Comparison of ENCODE assay signal across 20 cellular contexts in genomic region chr11:62918531-62918930, GRCh38. TPM values are rescaled to one million over a fixed set of nuclear protein-coding genes. Genes with fewer than 3 reads are reported as not detected.
"Had no signal": no experiment of that assay in that cellular context is flagged by ENCODE, and none has a peak within 500 bp of the region (broad histone marks: within the 10 kb centered on the region; RNA-seq: fewer than 3 reads in every experiment).

No MANE protein-coding gene starts in this region.

- ATAC-seq: activated CD8-positive, alpha-beta memory T cell treated with anti-CD3 and anti-CD28 coated beads, Interleukin-2, amount 10 ng/mL, durations not matched to agents 7 days and 5 days; body of pancreas had no signal

- H3K27me3 ChIP-seq: body of pancreas had no signal

- H3K9me3 Mint-ChIP-seq: activated CD4-positive, alpha-beta memory T cell treated with anti-CD3 and anti-CD28 coated beads, Interleukin-2, amount 10 ng/mL, durations not matched to agents 7 days and 5 days; activated naive CD8-positive, alpha-beta T cell treated with anti-CD3 and anti-CD28 coated beads for 36 hours; stimulated activated naive CD8-positive, alpha-beta T cell treated with anti-CD3 and anti-CD28 coated beads, Interleukin-15, Interleukin-2, amounts not matched to agents 100 ng/mL and 50 ng/mL, for 24 hours had no signal

- H3K36me3 ChIP-seq: left ventricle myocardium inferior, neural progenitor cell, prostate gland, right atrium auricular region, suprapubic skin had no signal

- H3K27ac ChIP-seq: body of pancreas, left ventricle myocardium inferior, neural progenitor cell, right atrium auricular region, skin epidermis, suprapubic skin had no signal

- H2AFZ ChIP-seq: neural progenitor cell had no signal

- H3K27ac Mint-ChIP-seq: activated CD4-positive, alpha-beta memory T cell treated with anti-CD3 and anti-CD28 coated beads, Interleukin-2, amount 10 ng/mL, durations not matched to agents 7 days and 5 days; activated CD8-positive, alpha-beta memory T cell treated with anti-CD3 and anti-CD28 coated beads, Interleukin-2, amount 10 ng/mL, durations not matched to agents 7 days and 5 days; activated naive CD8-positive, alpha-beta T cell treated with anti-CD3 and anti-CD28 coated beads for 36 hours; stimulated activated naive CD8-positive, alpha-beta T cell treated with anti-CD3 and anti-CD28 coated beads, Interleukin-15, Interleukin-2, amounts not matched to agents 100 ng/mL and 50 ng/mL, for 24 hours had no signal

- H3K9me3 ChIP-seq: body of pancreas, left ventricle myocardium inferior, prostate gland, right atrium auricular region, suprapubic skin had no signal

- H3K4me3 ChIP-seq: body of pancreas, left ventricle myocardium inferior, neural progenitor cell, right atrium auricular region, skin epidermis, suprapubic skin had no signal

- H3K9ac ChIP-seq: neural progenitor cell had no signal

- DNase-seq: activated CD4-positive, alpha-beta memory T cell treated with anti-CD3 and anti-CD28 coated beads, Interleukin-2, amount 10 ng/mL, durations not matched to agents 7 days and 5 days; activated CD4-positive, alpha-beta T cell treated with anti-CD3 and anti-CD28 coated beads for 48 hours; activated CD4-positive, CD25-positive, alpha-beta regulatory T cell; activated CD8-positive, alpha-beta memory T cell treated with anti-CD3 and anti-CD28 coated beads, Interleukin-2, amount 10 ng/mL, durations not matched to agents 7 days and 5 days; activated naive CD4-positive, alpha-beta T cell; activated naive CD8-positive, alpha-beta T cell treated with anti-CD3 and anti-CD28 coated beads for 36 hours; amniotic stem cell; body of pancreas; head of caudate nucleus; kidney; left ventricle myocardium inferior; naive B cell; T-helper 9 cell had no signal

- H3K4me2 ChIP-seq: neural progenitor cell had no signal

- H3K4me3 Mint-ChIP-seq: activated CD4-positive, alpha-beta memory T cell treated with anti-CD3 and anti-CD28 coated beads, Interleukin-2, amount 10 ng/mL, durations not matched to agents 7 days and 5 days; activated CD8-positive, alpha-beta memory T cell treated with anti-CD3 and anti-CD28 coated beads, Interleukin-2, amount 10 ng/mL, durations not matched to agents 7 days and 5 days; activated naive CD8-positive, alpha-beta T cell treated with anti-CD3 and anti-CD28 coated beads for 36 hours; neural progenitor cell; stimulated activated naive CD8-positive, alpha-beta T cell treated with anti-CD3 and anti-CD28 coated beads, Interleukin-15, Interleukin-2, amounts not matched to agents 100 ng/mL and 50 ng/mL, for 24 hours had no signal

- H3K36me3 Mint-ChIP-seq: activated CD8-positive, alpha-beta memory T cell treated with anti-CD3 and anti-CD28 coated beads, Interleukin-2, amount 10 ng/mL, durations not matched to agents 7 days and 5 days; activated naive CD8-positive, alpha-beta T cell treated with anti-CD3 and anti-CD28 coated beads for 36 hours; naive B cell; neural progenitor cell had no signal

RNA-seq across cellular contexts. Expression of gene CHRM1, which starts 2.6 kb away (rescaled TPM):
- total RNA-seq: activated CD4-positive, alpha-beta memory T cell treated with anti-CD3 and anti-CD28 coated beads, Interleukin-2, amount 10 ng/mL, durations not matched to agents 7 days and 5 days; activated CD8-positive, alpha-beta memory T cell treated with anti-CD3 and anti-CD28 coated beads, Interleukin-2, amount 10 ng/mL, durations not matched to agents 7 days and 5 days; activated naive CD8-positive, alpha-beta T cell treated with anti-CD3 and anti-CD28 coated beads for 36 hours; body of pancreas; left ventricle myocardium inferior; mononuclear cell; right atrium auricular region had no signal
